ENCODE assay signal across 9 cellular contexts in genomic region chr15:93974804-93975481, GRCh38.
DNase-seq lines count a peak whose midpoint lies in the region; ATAC-seq and TF ChIP-seq lines count a peak whose summit lies in the region.
"Had no signal": no experiment of that assay in that cellular context is flagged by ENCODE, and none has a peak within 500 bp of the region (broad histone marks: within the 10 kb centered on the region; RNA-seq: fewer than 3 reads in every experiment).

No MANE protein-coding gene starts in this region.

- H3K27ac ChIP-seq in foreskin keratinocyte: no peak overlapping the region

- no peaks in the 10 kb centered on the region for H3K4me1 ChIP-seq in foreskin keratinocyte

- peak; percentile 79 for TF ChIP-seq CTCF in foreskin keratinocyte (conservative IDR thresholded peaks at IDR 0.05)

- H3K27me3 ChIP-seq in foreskin keratinocyte: peaks cover 3% of the 10 kb centered on the region

- ATAC-seq in foreskin keratinocyte (peak; percentile 82), GM21619 (IDR thresholded peaks at IDR 0.05; ENCODE audit: unreplicated experiment) (no peak)

- DNase-seq in NCI-H2029 treated with DMSO at 0.1 percent for 48 hours (lab: John Stamatoyannopoulos, UW) (peak; percentile 0), NCI-H2029 (lab: John Stamatoyannopoulos, UW) (no peak), NOMO-1 (lab: John Stamatoyannopoulos, UW; ENCODE audit: unreplicated experiment in 2 of 2) (peak; percentile 5 to 22), foreskin keratinocyte (peak; percentile 10 to 49), superior temporal gyrus (ENCODE audit: extremely low spot score) (peak; percentile 69), GM19238 (ENCODE audit: insufficient read length, low spot score) (no peak), KG1 (lab: John Stamatoyannopoulos, UW) (no peak)
- DNase-seq: CD4-positive, CD25-positive, alpha-beta regulatory T cell had no signal

Comparison
In these comparisons a context has a peak if more than half of its experiments do, and no peak if none do; other contexts are left out.
1. DNase-seq: peak in NCI-H2029 treated with DMSO at 0.1 percent for 48 hours (single experiment), NOMO-1 (2 of 2), foreskin keratinocyte (2 of 2) and superior temporal gyrus (single experiment); none in NCI-H2029 (single experiment), GM19238 (single experiment) and KG1 (single experiment).